In genomic region chr10:24958701-24959392, GRCh38 we compare ENCODE assay signal across 12 cellular contexts. TPM values are rescaled to one million over a fixed set of nuclear protein-coding genes. Genes with fewer than 3 reads are reported as not detected.
DNase-seq lines count a peak whose midpoint lies in the region; ATAC-seq and TF ChIP-seq lines count a peak whose summit lies in the region.
"Had no signal": no experiment of that assay in that cellular context is flagged by ENCODE, and none has a peak within 500 bp of the region (broad histone marks: within the 10 kb centered on the region; RNA-seq: fewer than 3 reads in every experiment).

No MANE protein-coding gene starts in this region.

- H3K27ac ChIP-seq in colonic mucosa = peak overlapping the region; percentile 50
- H3K27ac ChIP-seq in lung (ENCODE audit: low read depth in 1 of 2, low read length in 1 of 2) = peak overlapping the region; percentile 40 to 53
- H3K27ac ChIP-seq in stomach smooth muscle (ENCODE audit: low read length) = peak overlapping the region; percentile 7

- H3K9me3 ChIP-seq in colonic mucosa (no peaks in the 10 kb centered on the region), lung (ENCODE audit: control insufficient read depth in 2 of 2, insufficient read depth in 1 of 2, low read length in 1 of 2) (no peaks in the 10 kb centered on the region), stomach smooth muscle (ENCODE audit: control insufficient read depth in 2 of 2, low read length in 2 of 2) (no peaks in the 10 kb centered on the region)
- H3K9me3 ChIP-seq: HAP-1 had no signal

- no peaks in the 10 kb centered on the region for H3K27me3 ChIP-seq in colonic mucosa
- no peaks in the 10 kb centered on the region for H3K27me3 ChIP-seq in lung (ENCODE audit: control insufficient read depth, insufficient read depth)
- H3K27me3 ChIP-seq in stomach smooth muscle (ENCODE audit: control insufficient read depth in 1 of 2, insufficient read depth in 2 of 2, low read length in 2 of 2) = no peaks in the 10 kb centered on the region

- no peak overlapping the region for H3K9ac ChIP-seq in colonic mucosa (ENCODE audit: low read depth in 2 of 2, low read length in 2 of 2)
- H3K9ac ChIP-seq in stomach smooth muscle (ENCODE audit: low read length in 2 of 2) = no peak overlapping the region

- H3K4me1 ChIP-seq in colonic mucosa (no peaks in the 10 kb centered on the region), lung (ENCODE audit: control insufficient read depth in 2 of 2, insufficient read depth in 2 of 2, low read length in 2 of 2) (peaks cover 0 to 5% of the 10 kb centered on the region in 2 donors), stomach smooth muscle (ENCODE audit: control insufficient read depth, insufficient read depth, low read length) (no peaks in the 10 kb centered on the region)

- intact Hi-C loops in colonic mucosa (cut with DNase I) = loop anchor here (10.0 kb wide), 1 partner anchor 234 kb away; the partner anchor contains the start of gene ARHGAP21

- no peaks in the 10 kb centered on the region for H3K36me3 ChIP-seq in colonic mucosa
- H3K36me3 ChIP-seq in lung (ENCODE audit: control insufficient read depth in 2 of 2, insufficient read depth in 2 of 2, low read length in 2 of 2) = no peaks in the 10 kb centered on the region
- H3K36me3 ChIP-seq in stomach smooth muscle (ENCODE audit: control insufficient read depth in 2 of 2, insufficient read depth in 2 of 2, low read length in 2 of 2) = no peaks in the 10 kb centered on the region
- H3K36me3 ChIP-seq: HAP-1 had no signal

- DNase-seq in HT1080 (ENCODE audit: low read depth) = peak; percentile 16
- DNase-seq in colonic mucosa = no peak
- peak; percentile 40 for DNase-seq in lung (ENCODE audit: low spot score)
- no peak for DNase-seq in NCI-H510A treated with DMSO at 0.1 percent for 48 hours (lab: John Stamatoyannopoulos, UW)
- no peak for DNase-seq in NCI-H1105 (lab: John Stamatoyannopoulos, UW)
- DNase-seq: cerebellar nuclear complex; naive thymus-derived CD8-positive, alpha-beta T cell; stimulated activated naive CD8-positive, alpha-beta T cell treated with anti-CD3 and anti-CD28 coated beads, Interleukin-15, amount 100 ng/mL, for 72 hours had no signal

- 66 to 72% methylated on average over 6 of the region's 6 CpGs for WGBS in lung, 2 donors

- ATAC-seq in lung (ENCODE audit: insufficient read depth, low FRiP score) (peak; percentile 56), GM21717 (IDR thresholded peaks at IDR 0.05; ENCODE audit: unreplicated experiment) (no peak), esophagus mucosa (no peak)
- ATAC-seq: naive thymus-derived CD8-positive, alpha-beta T cell; stimulated activated naive CD8-positive, alpha-beta T cell treated with anti-CD3 and anti-CD28 coated beads, Interleukin-15, amount 100 ng/mL, for 72 hours had no signal

- H3K4me3 ChIP-seq in colonic mucosa (no peak overlapping the region), lung (no peak overlapping the region), stomach smooth muscle (ENCODE audit: low read length in 2 of 2) (peak overlapping the region; percentile 20 to 23)
- H3K4me3 ChIP-seq: HAP-1 had no signal

- TF ChIP-seq CTCF in colonic mucosa (IDR thresholded peaks at IDR 0.05) = no peak
- TF ChIP-seq CTCF in lung (IDR thresholded peaks at IDR 0.05; ENCODE audit: control extremely low read depth, extremely low read depth) = no peak

RNA-seq across cellular contexts. Expression of gene PRTFDC1, which starts 6.4 kb away (rescaled TPM):
- total RNA-seq in HT1080 (2014; rRNA removed; shearing (Covaris generic)) = 0.30 TPM in 1 of 2 replicates, not detected in the other
- polyA plus RNA-seq in HT1080 (2015; cell fraction: cytosol; rRNA removed) = 0.17 and 0.35 TPM in 2 replicates
- polyA plus RNA-seq in HT1080 (2015; cell fraction: nucleus; rRNA removed) = not detected in 2 replicates
- total RNA-seq in colonic mucosa (10 to 100 TPM in 1 of 2 donors, 1 to 10 TPM in 1; 8.1 to 16.0 TPM), lung (10 to 100 TPM in 1 of 2 donors, 1 to 10 TPM in 1; 4.0 to 12.5 TPM), esophagus mucosa (2.1 TPM)
- polyA plus RNA-seq in lung = 1 to 10 TPM; 1.6 to 2.1 TPM

RNA-seq across cellular contexts. Expression of gene ENKUR, which starts 57.1 kb away (rescaled TPM):
- 0.26 and 0.53 TPM in 2 replicates for total RNA-seq in HT1080 (2014; rRNA removed; shearing (Covaris generic))
- polyA plus RNA-seq in HT1080 (2015; cell fraction: cytosol; rRNA removed) = 0.36 and 0.69 TPM in 2 replicates
- polyA plus RNA-seq in HT1080 (2015; cell fraction: nucleus; rRNA removed) = 0.36 and 0.49 TPM in 2 replicates
- total RNA-seq in colonic mucosa = under 1 TPM; 0.20 to 0.48 TPM
- total RNA-seq in lung = 10 to 100 TPM; 13.7 to 17.8 TPM
- polyA plus RNA-seq in lung = 10 to 100 TPM in 1 of 2 donors, 1 to 10 TPM in 1; 9.9 to 12.0 TPM
- not detected for total RNA-seq in esophagus mucosa
- total RNA-seq: naive thymus-derived CD8-positive, alpha-beta T cell had no signal
- polyA plus RNA-seq: naive thymus-derived CD8-positive, alpha-beta T cell had no signal

RNA-seq across cellular contexts. Expression of gene THNSL1, which starts 57.6 kb away (rescaled TPM):
- 7.3 and 9.6 TPM in 2 replicates for total RNA-seq in HT1080 (2014; rRNA removed; shearing (Covaris generic))
- polyA plus RNA-seq in HT1080 (2015; cell fraction: cytosol; rRNA removed) = 7.0 and 7.2 TPM in 2 replicates
- polyA plus RNA-seq in HT1080 (2015; cell fraction: nucleus; rRNA removed) = 9.4 and 11.4 TPM in 2 replicates
- total RNA-seq in colonic mucosa (1 to 10 TPM; 2.3 to 4.5 TPM), lung (1 to 10 TPM; 3.6 to 8.6 TPM), esophagus mucosa (2.0 TPM)
- polyA plus RNA-seq in lung = 1 to 10 TPM; 2.0 to 2.2 TPM

Comparison
In these comparisons a context has a peak if more than half of its experiments do, and no peak if none do; other contexts are left out.
1. DNase-seq: peak in HT1080 (single experiment) and lung (single experiment); none in colonic mucosa (single experiment), NCI-H510A treated with DMSO at 0.1 percent for 48 hours (single experiment) and NCI-H1105 (single experiment).
2. H3K4me3 ChIP-seq: peak in stomach smooth muscle (2 of 2); none in colonic mucosa (single experiment) and lung (single experiment).
3. Peak in every context shown above with its lines, with median percentiles within 50 percentile points of each other: H3K27ac ChIP-seq.